In the genomic region with DNA sequence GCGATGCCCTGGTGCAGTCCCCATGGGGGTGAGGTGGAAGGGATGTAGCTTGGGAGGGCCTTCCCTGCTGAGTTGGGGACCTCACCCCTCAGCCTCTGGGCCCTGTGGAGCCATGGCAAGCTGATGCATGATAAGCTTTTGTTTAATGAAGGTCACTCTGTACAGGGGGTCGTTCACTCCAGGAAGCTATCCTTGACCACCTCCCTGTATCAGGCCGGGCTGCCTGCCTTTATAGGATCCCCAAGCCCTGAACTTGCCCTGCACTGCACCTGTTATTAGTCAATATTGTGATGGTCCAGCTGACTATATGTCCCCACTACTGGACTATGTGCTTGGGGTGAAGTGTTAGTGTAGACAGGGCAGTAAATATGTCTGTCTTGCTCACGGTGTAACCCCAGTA, we compare ENCODE assay signal across 21 cellular contexts. TPM values are rescaled to one million over a fixed set of nuclear protein-coding genes. Genes with fewer than 3 reads are reported as not detected.
"Had no signal": no experiment of that assay in that cellular context is flagged by ENCODE, and none has a peak within 500 bp of the region (broad histone marks: within the 10 kb centered on the region; RNA-seq: fewer than 3 reads in every experiment).

No MANE protein-coding gene starts in this region.

- H3K9me3 ChIP-seq: gastrocnemius medialis, heart right ventricle, left lung, lower lobe of right lung, psoas muscle, right lobe of liver, spleen, testis had no signal

- H3K27me3 Mint-ChIP-seq: stimulated activated naive CD8-positive, alpha-beta T cell treated with anti-CD3 and anti-CD28 coated beads, Interleukin-15, Interleukin-2, amounts not matched to agents 100 ng/mL and 50 ng/mL, for 24 hours had no signal

- H3K36me3 ChIP-seq: gastrocnemius medialis, heart right ventricle, left lung, lower lobe of right lung, right lobe of liver, spleen, tibial nerve had no signal

- H3K9me3 Mint-ChIP-seq: memory B cell had no signal

- H3K36me3 Mint-ChIP-seq: memory B cell; naive B cell; stimulated activated memory B cell treated with anti-CD40 and anti-IgM and Interleukin-4, amounts not matched to agents 10 μg/mL and 1 μg/mL and 100 μg/mL, for 72 hours had no signal

- H3K4me3 Mint-ChIP-seq: memory B cell; nephron; stimulated activated memory B cell treated with anti-CD40 and anti-IgM and Interleukin-4, amounts not matched to agents 10 μg/mL and 1 μg/mL and 100 μg/mL, for 72 hours; stimulated activated naive CD8-positive, alpha-beta T cell treated with anti-CD3 and anti-CD28 coated beads, Interleukin-15, Interleukin-2, amounts not matched to agents 100 ng/mL and 50 ng/mL, for 24 hours had no signal

- H3K27ac Mint-ChIP-seq: memory B cell; stimulated activated memory B cell treated with anti-CD40 and anti-IgM and Interleukin-4, amounts not matched to agents 10 μg/mL and 1 μg/mL and 100 μg/mL, for 72 hours; stimulated activated naive CD8-positive, alpha-beta T cell treated with anti-CD3 and anti-CD28 coated beads, Interleukin-15, Interleukin-2, amounts not matched to agents 100 ng/mL and 50 ng/mL, for 24 hours had no signal

- H3K4me1 ChIP-seq: gastrocnemius medialis, psoas muscle, right lobe of liver, testis, tibial nerve had no signal

- DNase-seq: effector CD8-positive, alpha-beta T cell; gastrocnemius medialis; heart right ventricle; left lung; lower lobe of right lung; naive B cell; psoas muscle; retina; right lobe of liver; spleen; stimulated activated CD4-positive, alpha-beta T cell treated with anti-CD3 and anti-CD28 coated beads, Interleukin-15, amount 100 ng/mL, for 24 hours; stimulated activated CD4-positive, alpha-beta T cell treated with anti-CD3 and anti-CD28 coated beads, Interleukin-1b, Interleukin-23, amount 100 ng/mL, for 48 hours; stimulated activated CD4-positive, alpha-beta T cell treated with anti-CD3 and anti-CD28 coated beads, Interleukin-4, amount 100 ng/mL, for 24 hours had no signal

- H3K27me3 ChIP-seq: gastrocnemius medialis, heart right ventricle, left lung, right lobe of liver, spleen, testis, tibial nerve had no signal

- H3K4me3 ChIP-seq: gastrocnemius medialis, heart right ventricle, left lung, lower lobe of right lung, psoas muscle, right lobe of liver, spleen, testis, tibial nerve had no signal

- H3K27ac ChIP-seq: gastrocnemius medialis, heart right ventricle, left lung, lower lobe of right lung, psoas muscle, right lobe of liver, spleen, testis, tibial nerve had no signal

RNA-seq across cellular contexts. Expression of a gene that starts 49.7 kb away (rescaled TPM):
- total RNA-seq: heart right ventricle, skeletal muscle tissue, urinary bladder had no signal
